In the genomic region with DNA sequence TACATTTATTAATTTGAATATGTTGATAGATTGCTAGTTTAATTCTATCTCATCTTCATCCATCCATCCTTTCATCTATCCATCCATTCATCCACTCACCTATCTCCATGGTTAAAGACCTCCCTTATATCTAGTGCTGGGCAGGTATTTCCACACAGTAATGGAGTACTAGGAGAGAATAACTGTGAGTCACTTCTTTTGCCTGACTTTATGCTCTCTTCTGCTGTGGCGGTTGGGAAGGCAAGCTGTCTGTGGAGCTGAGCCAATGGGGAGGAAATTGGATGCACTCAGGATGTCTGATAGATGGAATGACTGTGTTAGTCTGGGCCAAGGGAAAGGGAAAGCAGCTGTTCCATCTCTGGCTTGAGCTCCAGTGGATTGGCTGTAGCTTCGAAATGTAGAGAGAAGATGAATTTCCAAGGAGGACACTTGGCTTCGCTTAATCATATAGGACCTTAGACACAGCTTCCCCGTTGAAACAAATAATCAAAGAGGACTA, we compare ENCODE assay signal across 21 cellular contexts.
"Had no signal": no experiment of that assay in that cellular context is flagged by ENCODE, and none has a peak within 500 bp of the region (broad histone marks: within the 10 kb centered on the region; RNA-seq: fewer than 3 reads in every experiment).

No MANE protein-coding gene starts in this region.

- H3K27ac Mint-ChIP-seq: activated CD8-positive, alpha-beta T cell treated with anti-CD3 and anti-CD28 coated beads for 36 hours; activated naive CD4-positive, alpha-beta T cell treated with anti-CD3 and anti-CD28 coated beads, Interleukin-2, amount 10 ng/mL, durations not matched to agents 7 days and 5 days; activated naive CD8-positive, alpha-beta T cell treated with anti-CD3 and anti-CD28 coated beads, Interleukin-2, amount 10 ng/mL, durations not matched to agents 7 days and 5 days; activated T-cell treated with anti-CD3 and anti-CD28 coated beads, Interleukin-2, amount 50 U/mL, for 72 hours; activated T-helper 2 cell treated with anti-CD3 and anti-CD28 coated beads, Interferon-gamma antibody, Interleukin-2, Interleukin-4, amounts not matched to agents 10 μg/mL and 5 μg/mL and 100 μg/mL, durations not matched to agents 14 hours and 24 hours and 36 hours; T-helper 1 cell treated with Interleukin-12 subunit alpha and Interleukin-12 subunit beta and Interleukin-4 antibody, amounts not matched to agents 30 μg/mL and 1 μg/mL, for 36 hours had no signal

- H3K4me1 Mint-ChIP-seq: activated naive CD4-positive, alpha-beta T cell treated with anti-CD3 and anti-CD28 coated beads, Interleukin-2, amount 10 ng/mL, durations not matched to agents 7 days and 5 days; activated naive CD8-positive, alpha-beta T cell treated with anti-CD3 and anti-CD28 coated beads, Interleukin-2, amount 10 ng/mL, durations not matched to agents 7 days and 5 days had no signal

- H3K36me3 ChIP-seq: adrenal gland, Peyer's patch had no signal

- H3K36me3 Mint-ChIP-seq: activated naive CD4-positive, alpha-beta T cell treated with anti-CD3 and anti-CD28 coated beads, Interleukin-2, amount 10 ng/mL, durations not matched to agents 7 days and 5 days; activated naive CD8-positive, alpha-beta T cell treated with anti-CD3 and anti-CD28 coated beads, Interleukin-2, amount 10 ng/mL, durations not matched to agents 7 days and 5 days had no signal

- DNase-seq: activated CD4-positive, alpha-beta T cell treated with anti-CD3 and anti-CD28 coated beads for 4 hours; activated CD8-positive, alpha-beta memory T cell treated with anti-CD3 and anti-CD28 coated beads, Interleukin-2, amount 50 U/mL, for 4 hours; activated CD8-positive, alpha-beta T cell treated with anti-CD3 and anti-CD28 coated beads for 36 hours; activated gamma-delta T cell treated with Interleukin-2 at 50 U/mL for 16 hours; activated naive CD4-positive, alpha-beta T cell treated with anti-CD3 and anti-CD28 coated beads, Interleukin-2, amount 10 ng/mL, durations not matched to agents 7 days and 5 days; activated naive CD8-positive, alpha-beta T cell treated with anti-CD3 and anti-CD28 coated beads, Interleukin-2, amount 10 ng/mL, durations not matched to agents 7 days and 5 days; activated T-cell treated with anti-CD3 and anti-CD28 coated beads, Interleukin-2, amount 50 U/mL, for 72 hours; adrenal gland; anterior cingulate cortex; cerebellar nuclear complex; Karpas-422; NCI-H1048; NCI-H2081 treated with DMSO at 0.1 percent for 48 hours; NCI-H526; NCI-H82; Peyer's patch; Right ventricle myocardium superior had no signal

- H3K4me1 ChIP-seq: adrenal gland, Peyer's patch had no signal

- H3K27me3 Mint-ChIP-seq: activated CD8-positive, alpha-beta T cell treated with anti-CD3 and anti-CD28 coated beads for 36 hours; activated naive CD4-positive, alpha-beta T cell treated with anti-CD3 and anti-CD28 coated beads, Interleukin-2, amount 10 ng/mL, durations not matched to agents 7 days and 5 days; activated naive CD8-positive, alpha-beta T cell treated with anti-CD3 and anti-CD28 coated beads, Interleukin-2, amount 10 ng/mL, durations not matched to agents 7 days and 5 days had no signal

- H3K4me3 ChIP-seq: adrenal gland, Peyer's patch had no signal

- ATAC-seq: activated CD4-positive, CD25-positive, alpha-beta regulatory T cell treated with anti-CD3 and anti-CD28 coated beads, Interleukin-2, amount 50 U/mL, for 24 hours; activated CD8-positive, alpha-beta T cell treated with anti-CD3 and anti-CD28 coated beads for 36 hours; activated T-cell treated with anti-CD3 and anti-CD28 coated beads, Interleukin-2, amount 50 U/mL, for 72 hours had no signal

- H3K9me3 ChIP-seq: adrenal gland, Peyer's patch had no signal

- H3K4me3 Mint-ChIP-seq: activated CD8-positive, alpha-beta T cell treated with anti-CD3 and anti-CD28 coated beads for 36 hours; activated naive CD4-positive, alpha-beta T cell treated with anti-CD3 and anti-CD28 coated beads, Interleukin-2, amount 10 ng/mL, durations not matched to agents 7 days and 5 days; activated naive CD8-positive, alpha-beta T cell treated with anti-CD3 and anti-CD28 coated beads, Interleukin-2, amount 10 ng/mL, durations not matched to agents 7 days and 5 days; activated T-cell treated with anti-CD3 and anti-CD28 coated beads, Interleukin-2, amount 50 U/mL, for 72 hours; T-helper 1 cell treated with Interleukin-12 subunit alpha and Interleukin-12 subunit beta and Interleukin-4 antibody, amounts not matched to agents 30 μg/mL and 1 μg/mL, for 36 hours had no signal

- H3K9me3 Mint-ChIP-seq: activated T-helper 2 cell treated with anti-CD3 and anti-CD28 coated beads, Interferon-gamma antibody, Interleukin-2, Interleukin-4, amounts not matched to agents 10 μg/mL and 5 μg/mL and 100 μg/mL, durations not matched to agents 14 hours and 24 hours and 36 hours; T-helper 1 cell treated with Interleukin-12 subunit alpha and Interleukin-12 subunit beta and Interleukin-4 antibody, amounts not matched to agents 30 μg/mL and 1 μg/mL, for 36 hours had no signal

- H3K27me3 ChIP-seq: adrenal gland, Peyer's patch had no signal

- H3K27ac ChIP-seq: adrenal gland, Peyer's patch, RWPE1 had no signal
